Comparison of ENCODE assay signal across 26 cellular contexts in the genomic region with DNA sequence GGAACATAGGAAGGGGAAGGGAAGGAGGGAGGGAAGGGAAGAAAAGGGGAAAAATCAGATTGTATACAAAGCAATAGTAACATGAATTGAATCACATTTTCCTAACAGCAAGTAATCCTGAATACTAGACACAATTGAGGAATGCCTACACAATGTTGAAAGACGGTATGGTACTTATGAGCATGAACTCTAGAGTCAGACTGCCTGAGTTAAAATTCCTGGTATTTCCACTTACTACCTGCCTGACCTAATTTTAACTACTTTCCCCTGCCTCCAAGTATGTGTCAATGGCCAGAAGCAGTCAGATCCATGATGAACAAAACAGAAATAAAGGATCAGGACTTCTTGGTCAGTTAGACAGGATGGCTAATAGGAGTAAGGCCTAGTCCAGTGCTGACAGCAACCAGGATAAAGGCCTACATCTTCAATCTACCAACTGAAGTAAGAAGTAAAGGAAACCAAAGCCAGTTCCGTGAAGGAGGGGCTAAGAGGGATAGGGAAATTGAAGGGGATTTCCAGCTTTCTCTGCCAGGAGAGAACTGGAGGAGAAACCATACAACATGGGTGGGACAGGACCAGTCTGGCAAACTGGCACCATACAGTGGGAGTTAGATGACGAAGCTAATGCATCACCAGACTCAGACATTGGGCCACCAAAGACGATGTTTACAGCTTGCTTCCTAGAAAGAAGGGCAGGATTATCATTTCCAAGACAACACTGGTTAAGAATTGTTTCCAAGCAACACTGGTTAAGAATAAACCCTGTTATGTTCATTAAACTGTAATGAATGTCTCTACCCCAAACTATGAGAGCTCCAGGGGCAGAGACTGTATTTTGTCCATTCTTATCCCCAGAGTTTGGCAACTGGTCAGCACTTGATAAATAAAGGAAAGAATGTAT.
"Had no signal": no experiment of that assay in that cellular context is flagged by ENCODE, and none has a peak within 500 bp of the region (broad histone marks: within the 10 kb centered on the region; RNA-seq: fewer than 3 reads in every experiment).

No MANE protein-coding gene starts in this region.

- H3K4me3 Mint-ChIP-seq: effector memory CD8-positive, alpha-beta T cell; memory B cell; naive B cell; neural crest cell; stimulated activated naive CD8-positive, alpha-beta T cell treated with anti-CD3 and anti-CD28 coated beads, Interleukin-15, amount 100 ng/mL, for 72 hours had no signal

- H3K4me3 ChIP-seq: cardiac muscle cell, mucosa of descending colon, right atrium auricular region, suprapubic skin had no signal

- H3K9me3 ChIP-seq: suprapubic skin had no signal

- H3K27ac ChIP-seq: cardiac muscle cell, foreskin keratinocyte, right atrium auricular region, suprapubic skin, WERI-Rb-1 had no signal

- H3K27ac Mint-ChIP-seq: effector memory CD8-positive, alpha-beta T cell; memory B cell; progenitor cell of endocrine pancreas had no signal

- H3K4me1 Mint-ChIP-seq: neural crest cell had no signal

- H3K27me3 Mint-ChIP-seq: effector memory CD8-positive, alpha-beta T cell; naive B cell; progenitor cell of endocrine pancreas; stimulated activated naive CD8-positive, alpha-beta T cell treated with anti-CD3 and anti-CD28 coated beads, Interleukin-15, amount 100 ng/mL, for 72 hours had no signal

- H3K36me3 ChIP-seq: cardiac muscle cell, right atrium auricular region, suprapubic skin, WERI-Rb-1 had no signal

- DNase-seq: activated CD4-positive, alpha-beta T cell treated with anti-CD3 and anti-CD28 coated beads for 1 hour; activated CD8-positive, alpha-beta memory T cell treated with anti-CD3 and anti-CD28 coated beads for 24 hours; activated CD8-positive, alpha-beta memory T cell treated with anti-CD3 and anti-CD28 coated beads, Interleukin-2, amount 50 U/mL, for 48 hours; activated effector memory CD4-positive, alpha-beta T cell treated with anti-CD3 and anti-CD28 coated beads, Interleukin-2, amount 50 U/mL, for 16 hours; activated naive CD4-positive, alpha-beta T cell treated with anti-CD3 and anti-CD28 coated beads, Interleukin-2, amount 50 U/mL, for 16 hours; activated T-cell treated with anti-CD3 and anti-CD28 coated beads, Interleukin-2, amount 50 U/mL, for 48 hours; dermis blood vessel endothelial cell; effector memory CD8-positive, alpha-beta T cell; foreskin keratinocyte; hypothalamus; islet precursor cell; mucosa of descending colon; naive B cell; stimulated activated CD4-positive, alpha-beta T cell treated with anti-CD3 and anti-CD28 coated beads, Interleukin-12 subunit alpha, Interleukin-12 subunit beta, amount 100 ng/mL, for 4 hours; stimulated activated CD4-positive, alpha-beta T cell treated with anti-CD3 and anti-CD28 coated beads, Interleukin-1b, Interleukin-23, amount 100 ng/mL, for 48 hours; stimulated activated CD8-positive, alpha-beta memory T cell treated with anti-CD3 and anti-CD28 coated beads, Interleukin-4, amount 100 ng/mL, for 48 hours; stimulated activated naive CD8-positive, alpha-beta T cell treated with anti-CD3 and anti-CD28 coated beads, Interleukin-15, amount 100 ng/mL, for 72 hours; SW 1271; WERI-Rb-1 had no signal

- ATAC-seq: effector memory CD8-positive, alpha-beta T cell; foreskin keratinocyte; left lobe of liver; mucosa of descending colon; stimulated activated naive CD8-positive, alpha-beta T cell treated with anti-CD3 and anti-CD28 coated beads, Interleukin-15, amount 100 ng/mL, for 72 hours had no signal

- H3K4me1 ChIP-seq: right atrium auricular region, suprapubic skin had no signal

- H3K27me3 ChIP-seq: cardiac muscle cell, right atrium auricular region, suprapubic skin had no signal
